1 cellular context compared by ENCODE assay signal in genomic region chr14:93669632-93670031, GRCh38.
TF ChIP-seq lines count a peak whose summit lies in the region.

No MANE protein-coding gene starts in this region.

TF ChIP-seq in HepG2, 621 proteins besides CTCF, POLR2A, EP300 and RAD21 (continued from another document):
- TF ChIP-seq ZBTB20 (CRISPR knock-in tag; IDR thresholded peaks at IDR 0.05; ENCODE audit: borderline replicate concordance, low read depth) (no peak), SOX6 (IDR thresholded peaks at IDR 0.05) (no peak), SOX6 (CRISPR knock-in tag; IDR thresholded peaks at IDR 0.05) (peak; percentile 40), CSRNP1 (CRISPR knock-in tag; IDR thresholded peaks at IDR 0.05) (no peak), SOX13 (IDR thresholded peaks at IDR 0.05) (no peak), SOX13 (CRISPR knock-in tag; conservative IDR thresholded peaks at IDR 0.05 in 1 of 2, IDR thresholded peaks at IDR 0.05 in 1 of 2) (peak in 1 of 2 experiments; percentile 56; a peak in 2 of 4 replicates), ARID5B (CRISPR knock-in tag; IDR thresholded peaks at IDR 0.05) (0 out of 2 replicates have a peak, but pooled peaks have one; percentile 22), GABPA (IDR thresholded peaks at IDR 0.05; ENCODE audit: low read depth, low read length) (no peak), GABPA (CRISPR knock-in tag; IDR thresholded peaks at IDR 0.05; ENCODE audit: low read depth) (no peak), RBFOX2 (IDR thresholded peaks at IDR 0.05; ENCODE audit: low read depth, low read length) (no peak), TEAD3 (CRISPR knock-in tag; optimal IDR thresholded peaks at IDR 0.05; ENCODE audit: borderline replicate concordance) (no peak), ZMYM4 (CRISPR knock-in tag; IDR thresholded peaks at IDR 0.05) (no peak), PBX3 (CRISPR knock-in tag; IDR thresholded peaks at IDR 0.05; ENCODE audit: borderline replicate concordance) (no peak), TCF7 (IDR thresholded peaks at IDR 0.05; ENCODE audit: low read depth) (peak; percentile 38; the same call in 1 of the 2 replicates), KDM6A (CRISPR knock-in tag; IDR thresholded peaks at IDR 0.05; ENCODE audit: low read depth) (no peak), ZKSCAN1 (IDR thresholded peaks at IDR 0.05; ENCODE audit: low read length) (no peak), KLF11 (CRISPR knock-in tag; IDR thresholded peaks at IDR 0.05) (no peak), ZNF207 (IDR thresholded peaks at IDR 0.05; ENCODE audit: borderline replicate concordance) (no peak), AGO1 (IDR thresholded peaks at IDR 0.05; ENCODE audit: low read depth, low read length, poor library complexity, severe bottlenecking) (no peak), ERF (CRISPR knock-in tag; IDR thresholded peaks at IDR 0.05) (no peak)
